In the genomic region with DNA sequence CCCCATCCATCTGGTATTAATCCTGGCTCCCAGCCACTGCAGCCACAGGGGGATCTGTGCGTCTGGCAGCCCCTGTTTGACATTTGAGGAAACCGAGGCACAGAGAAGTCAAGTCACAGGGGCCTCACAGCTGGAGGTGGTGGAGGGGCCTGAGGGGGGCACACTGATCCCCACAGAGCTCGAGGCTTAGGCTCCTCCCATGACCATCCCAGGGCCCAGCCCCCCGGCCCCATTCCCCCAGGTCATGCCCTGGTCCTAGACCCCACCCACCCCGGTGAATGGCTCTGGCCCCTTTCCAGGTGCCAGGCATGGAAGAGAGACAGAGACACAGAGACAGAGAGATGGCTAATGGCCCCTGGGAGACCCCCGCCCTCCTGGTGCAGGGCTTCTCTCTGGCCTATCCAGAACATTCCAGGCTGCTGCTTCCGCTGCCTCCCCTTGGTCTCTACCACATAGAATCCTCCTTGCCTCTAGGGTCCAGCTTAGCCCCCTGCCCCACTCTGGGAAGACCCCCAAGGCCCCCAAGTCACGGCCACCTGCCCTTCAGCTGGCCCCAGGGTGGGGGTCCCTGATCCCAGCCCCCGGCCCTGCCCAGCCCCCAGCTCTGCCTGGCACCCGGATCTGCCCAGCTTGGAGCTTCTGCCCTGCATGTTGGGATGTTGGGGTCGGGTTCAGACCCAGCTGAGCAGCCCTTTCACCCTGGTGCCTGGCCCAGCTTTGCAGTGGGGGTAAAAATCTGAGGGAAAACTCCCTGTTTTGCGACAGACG, we compare ENCODE assay signal across 1 cellular context.
TF ChIP-seq lines count a peak whose summit lies in the region.

No MANE protein-coding gene starts in this region.

TF ChIP-seq in HCT116, 20 proteins besides CTCF, POLR2A, EP300 and RAD21:
- no peak for TF ChIP-seq SP1 (IDR thresholded peaks at IDR 0.05; ENCODE audit: low read depth)
